In the genomic region with DNA sequence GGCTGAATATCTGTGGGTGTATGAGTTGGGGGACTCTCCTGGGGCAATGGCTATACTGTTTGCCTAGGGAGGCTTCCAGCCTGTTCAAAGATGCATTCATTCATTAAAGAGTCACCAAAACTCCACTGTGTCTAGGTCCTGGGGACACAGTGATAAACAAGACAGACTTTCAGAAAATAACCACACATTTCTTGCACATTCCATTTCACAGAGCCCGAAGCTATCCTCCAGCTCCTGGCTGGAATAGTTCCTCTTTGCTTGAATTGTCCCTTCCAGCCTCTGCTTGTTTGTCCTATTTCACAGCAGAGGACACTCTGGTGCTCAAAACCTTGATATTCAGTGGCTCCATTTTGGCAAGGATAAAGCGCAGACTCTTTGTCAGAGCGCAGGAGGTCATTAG, we compare ENCODE assay signal across 27 cellular contexts.
"Had no signal": no experiment of that assay in that cellular context is flagged by ENCODE, and none has a peak within 500 bp of the region (broad histone marks: within the 10 kb centered on the region; RNA-seq: fewer than 3 reads in every experiment).

No MANE protein-coding gene starts in this region.

- H3K27ac Mint-ChIP-seq: activated CD4-positive, alpha-beta T cell treated with anti-CD3 and anti-CD28 coated beads, Interleukin-2, amount 10 ng/mL, durations not matched to agents 24 days and 14 days; activated CD8-positive, alpha-beta memory T cell treated with anti-CD3 and anti-CD28 coated beads, Interleukin-2, amount 10 ng/mL, durations not matched to agents 7 days and 5 days; activated CD8-positive, alpha-beta T cell treated with anti-CD3 and anti-CD28 coated beads for 36 hours; activated naive CD4-positive, alpha-beta T cell treated with anti-CD3 and anti-CD28 coated beads, Interleukin-2, amount 10 ng/mL, durations not matched to agents 7 days and 5 days; natural killer cell; stimulated activated effector memory CD8-positive, alpha-beta T cell treated with anti-CD3 and anti-CD28 coated beads, Interleukin-12 subunit alpha, Interleukin-12 subunit beta, amount 100 ng/mL, for 72 hours; stimulated activated naive CD8-positive, alpha-beta T cell treated with anti-CD3 and anti-CD28 coated beads, Interleukin-15, amount 100 ng/mL, for 72 hours had no signal

- DNase-seq: activated CD4-positive, alpha-beta T cell treated with anti-CD3 and anti-CD28 coated beads, Interleukin-2, amount 10 ng/mL, durations not matched to agents 24 days and 14 days; activated CD8-positive, alpha-beta memory T cell treated with anti-CD3 and anti-CD28 coated beads, Interleukin-2, amount 10 ng/mL, durations not matched to agents 7 days and 5 days; activated CD8-positive, alpha-beta T cell treated with anti-CD3 and anti-CD28 coated beads for 36 hours; activated effector memory CD4-positive, alpha-beta T cell treated with anti-CD3 and anti-CD28 coated beads, Interleukin-2, amount 50 U/mL, for 16 hours; activated naive CD4-positive, alpha-beta T cell treated with anti-CD3 and anti-CD28 coated beads, Interleukin-2, amount 10 ng/mL, durations not matched to agents 7 days and 5 days; activated T-cell treated with anti-CD3 and anti-CD28 coated beads for 4 hours; amygdala; dermis blood vessel endothelial cell; effector CD8-positive, alpha-beta T cell; erythroblast; foreskin fibroblast; hippocampal formation; left ventricle myocardium inferior; mammary epithelial cell; midbrain; natural killer cell; posterior cingulate gyrus; right lobe of liver; small intestine; stimulated activated CD4-positive, alpha-beta T cell treated with anti-CD3 and anti-CD28 coated beads, Interleukin-2, amount 100 ng/mL, for 24 hours; stimulated activated naive CD8-positive, alpha-beta T cell treated with anti-CD3 and anti-CD28 coated beads, Interleukin-15, amount 100 ng/mL, for 72 hours; SW 1271; T-helper 2 cell; upper lobe of left lung had no signal

- H3K9me3 Mint-ChIP-seq: activated CD4-positive, alpha-beta T cell treated with anti-CD3 and anti-CD28 coated beads, Interleukin-2, amount 10 ng/mL, durations not matched to agents 24 days and 14 days; activated CD8-positive, alpha-beta T cell treated with anti-CD3 and anti-CD28 coated beads for 36 hours; activated naive CD4-positive, alpha-beta T cell treated with anti-CD3 and anti-CD28 coated beads, Interleukin-2, amount 10 ng/mL, durations not matched to agents 7 days and 5 days; natural killer cell; stimulated activated effector memory CD8-positive, alpha-beta T cell treated with anti-CD3 and anti-CD28 coated beads, Interleukin-12 subunit alpha, Interleukin-12 subunit beta, amount 100 ng/mL, for 72 hours; stimulated activated naive CD8-positive, alpha-beta T cell treated with anti-CD3 and anti-CD28 coated beads, Interleukin-15, amount 100 ng/mL, for 72 hours had no signal

- H3K4me3 ChIP-seq: left ventricle myocardium inferior, right lobe of liver, upper lobe of left lung had no signal

- H3K27ac ChIP-seq: left ventricle myocardium inferior, neutrophil, right lobe of liver, upper lobe of left lung had no signal

- H3K27me3 ChIP-seq: right lobe of liver, upper lobe of left lung had no signal

- H3K36me3 ChIP-seq: left ventricle myocardium inferior, neutrophil, right lobe of liver, upper lobe of left lung had no signal

- ATAC-seq: activated CD4-positive, CD25-positive, alpha-beta regulatory T cell treated with anti-CD3 and anti-CD28 coated beads, Interleukin-2, amount 50 U/mL, for 24 hours; activated CD8-positive, alpha-beta memory T cell treated with anti-CD3 and anti-CD28 coated beads, Interleukin-2, amount 10 ng/mL, durations not matched to agents 7 days and 5 days; activated CD8-positive, alpha-beta T cell treated with anti-CD3 and anti-CD28 coated beads for 36 hours; natural killer cell; right lobe of liver; stimulated activated effector memory CD8-positive, alpha-beta T cell treated with anti-CD3 and anti-CD28 coated beads, Interleukin-12 subunit alpha, Interleukin-12 subunit beta, amount 100 ng/mL, for 72 hours; stimulated activated naive CD8-positive, alpha-beta T cell treated with anti-CD3 and anti-CD28 coated beads, Interleukin-15, amount 100 ng/mL, for 72 hours had no signal

- H3K36me3 Mint-ChIP-seq: activated CD8-positive, alpha-beta memory T cell treated with anti-CD3 and anti-CD28 coated beads, Interleukin-2, amount 10 ng/mL, durations not matched to agents 7 days and 5 days; activated naive CD4-positive, alpha-beta T cell treated with anti-CD3 and anti-CD28 coated beads, Interleukin-2, amount 10 ng/mL, durations not matched to agents 7 days and 5 days; natural killer cell; stimulated activated effector memory CD8-positive, alpha-beta T cell treated with anti-CD3 and anti-CD28 coated beads, Interleukin-12 subunit alpha, Interleukin-12 subunit beta, amount 100 ng/mL, for 72 hours had no signal

- H3K4me1 ChIP-seq: right lobe of liver, upper lobe of left lung had no signal

- H3K4me3 Mint-ChIP-seq: activated CD4-positive, alpha-beta T cell treated with anti-CD3 and anti-CD28 coated beads, Interleukin-2, amount 10 ng/mL, durations not matched to agents 24 days and 14 days; activated CD8-positive, alpha-beta memory T cell treated with anti-CD3 and anti-CD28 coated beads, Interleukin-2, amount 10 ng/mL, durations not matched to agents 7 days and 5 days; activated CD8-positive, alpha-beta T cell treated with anti-CD3 and anti-CD28 coated beads for 36 hours; activated naive CD4-positive, alpha-beta T cell treated with anti-CD3 and anti-CD28 coated beads, Interleukin-2, amount 10 ng/mL, durations not matched to agents 7 days and 5 days; natural killer cell; stimulated activated effector memory CD8-positive, alpha-beta T cell treated with anti-CD3 and anti-CD28 coated beads, Interleukin-12 subunit alpha, Interleukin-12 subunit beta, amount 100 ng/mL, for 72 hours; stimulated activated naive CD8-positive, alpha-beta T cell treated with anti-CD3 and anti-CD28 coated beads, Interleukin-15, amount 100 ng/mL, for 72 hours had no signal

- H3K9me3 ChIP-seq: left ventricle myocardium inferior, neutrophil, right lobe of liver, upper lobe of left lung had no signal

- FAIRE-seq: small intestine had no signal

- H3K4me1 Mint-ChIP-seq: activated CD4-positive, alpha-beta T cell treated with anti-CD3 and anti-CD28 coated beads, Interleukin-2, amount 10 ng/mL, durations not matched to agents 24 days and 14 days; activated CD8-positive, alpha-beta memory T cell treated with anti-CD3 and anti-CD28 coated beads, Interleukin-2, amount 10 ng/mL, durations not matched to agents 7 days and 5 days; activated naive CD4-positive, alpha-beta T cell treated with anti-CD3 and anti-CD28 coated beads, Interleukin-2, amount 10 ng/mL, durations not matched to agents 7 days and 5 days; natural killer cell; stimulated activated effector memory CD8-positive, alpha-beta T cell treated with anti-CD3 and anti-CD28 coated beads, Interleukin-12 subunit alpha, Interleukin-12 subunit beta, amount 100 ng/mL, for 72 hours; stimulated activated naive CD8-positive, alpha-beta T cell treated with anti-CD3 and anti-CD28 coated beads, Interleukin-15, amount 100 ng/mL, for 72 hours had no signal
